ENCODE assay signal across 23 cellular contexts in the genomic region with DNA sequence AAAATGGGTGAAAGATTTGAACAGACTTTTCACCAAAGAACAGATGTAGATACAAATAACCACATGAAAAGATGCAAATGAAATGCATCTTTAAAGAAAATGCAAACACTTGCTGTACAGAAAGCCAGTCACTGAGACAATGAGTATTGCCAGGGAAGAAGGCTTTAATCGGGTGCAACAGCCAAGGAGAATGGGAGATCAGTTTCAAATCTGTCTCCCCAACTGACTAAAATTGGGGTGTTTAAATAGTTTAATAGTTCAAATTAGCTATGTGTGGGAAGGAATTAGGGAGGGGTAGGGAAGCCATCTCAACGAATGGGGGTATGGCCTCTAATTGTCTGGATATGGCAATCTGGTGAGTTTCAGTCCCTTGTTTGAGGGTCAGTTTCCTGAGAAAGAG.
"Had no signal": no experiment of that assay in that cellular context is flagged by ENCODE, and none has a peak within 500 bp of the region (broad histone marks: within the 10 kb centered on the region; RNA-seq: fewer than 3 reads in every experiment).

No MANE protein-coding gene starts in this region.

- FAIRE-seq: HTR-8/SVneo had no signal

- H3K4me1 Mint-ChIP-seq: T-cell had no signal

- H3K36me3 ChIP-seq: MG63 had no signal

- H3K4me3 ChIP-seq: MG63 had no signal

- H3K27me3 ChIP-seq: MG63 had no signal

- DNase-seq: Karpas-422, KG1, MG63, NCI-H1092, NCI-H1105 treated with DMSO at 0.1 percent for 48 hours, NCI-H1436 treated with DMSO at 0.1 percent for 48 hours, NCI-H1694, NCI-H187 treated with DMSO at 0.1 percent for 48 hours, NCI-H2029 treated with DMSO at 0.1 percent for 48 hours, NCI-H2107, NCI-H2227 treated with DMSO at 0.1 percent for 48 hours, NCI-H524, NCI-H526 treated with DMSO at 0.1 percent for 48 hours, NCI-H774, PC-3, SHP77, SK-N-SH, SW 1271, T-cell had no signal

- H3K27ac ChIP-seq: HL-60, RWPE1 had no signal

- H3K4me2 ChIP-seq: SK-N-SH had no signal

- H3K27ac Mint-ChIP-seq: T-cell had no signal

- H3K9me2 ChIP-seq: SK-N-SH had no signal

- H3K4me3 Mint-ChIP-seq: T-cell had no signal

- ATAC-seq: Panc1, PC-3, T-cell had no signal

- H3K9ac ChIP-seq: SK-N-SH had no signal
